Comparison of ENCODE assay signal across 1 cellular context in genomic region chr5:146447734-146448380, GRCh38.
A peak's percentile ranks its signal among the peaks of the same experiment; 100 is the strongest.
TF ChIP-seq lines count a peak whose summit lies in the region.

No MANE protein-coding gene starts in this region.

TF ChIP-seq in K562, 482 proteins besides CTCF, POLR2A, EP300 and RAD21 (continued from another document and continues in another):
- TF ChIP-seq CBFB (CRISPR knock-in tag; IDR thresholded peaks at IDR 0.05) (no peak), CHD7 (IDR thresholded peaks at IDR 0.05; ENCODE audit: low read depth, low read length) (no peak), ZBTB11 (CRISPR knock-in tag; IDR thresholded peaks at IDR 0.05) (0 out of 6 replicates have a peak, but pooled peaks of 1 of the 3 experiments have one; percentile 35), ZSCAN29 (IDR thresholded peaks at IDR 0.05) (no peak), LCOR (CRISPR knock-in tag; IDR thresholded peaks at IDR 0.05) (no peak), EZH2 (IDR thresholded peaks at IDR 0.05; ENCODE audit: borderline replicate concordance, low read depth, low read length) (no peak), RAD51 (IDR thresholded peaks at IDR 0.05; ENCODE audit: borderline replicate concordance, low read depth) (no peak), ZNF184 (CRISPR knock-in tag; IDR thresholded peaks at IDR 0.05) (no peak), MITF (IDR thresholded peaks at IDR 0.05) (no peak), BRF1 (IDR thresholded peaks at IDR 0.05; ENCODE audit: borderline replicate concordance, extremely low read depth, insufficient read length) (no peak), CGGBP1 (CRISPR knock-in tag; IDR thresholded peaks at IDR 0.05) (no peak), CBFA2T2 (conservative IDR thresholded peaks at IDR 0.05) (no peak), NONO (IDR thresholded peaks at IDR 0.05; ENCODE audit: low read depth in 2 of 2, low read length in 1 of 2) (no peak), SNIP1 (IDR thresholded peaks at IDR 0.05; ENCODE audit: low read depth) (no peak), JUNB (CRISPR knock-in tag; conservative IDR thresholded peaks at IDR 0.05) (no peak), NBN (IDR thresholded peaks at IDR 0.05; ENCODE audit: low read depth) (no peak), SIX5 (IDR thresholded peaks at IDR 0.05; ENCODE audit: borderline replicate concordance in 1 of 2, insufficient read depth in 1 of 2, low read depth in 1 of 2, low read length in 2 of 2) (no peak), UBTF (IDR thresholded peaks at IDR 0.05; ENCODE audit: borderline replicate concordance in 1 of 2, low read depth in 2 of 2, low read length in 2 of 2) (peak in 1 of 2 experiments; percentile 27; a peak in 2 of 4 replicates), HOMEZ (CRISPR knock-in tag; IDR thresholded peaks at IDR 0.05) (no peak), ZNF140 (CRISPR knock-in tag; IDR thresholded peaks at IDR 0.05) (no peak), ZNF324 (CRISPR knock-in tag; IDR thresholded peaks at IDR 0.05) (no peak), PML (IDR thresholded peaks at IDR 0.05; ENCODE audit: low read length) (no peak; the same call in 1 of the 2 replicates), PRPF4 (IDR thresholded peaks at IDR 0.05; ENCODE audit: insufficient read depth, low read depth, low read length, poor library complexity, severe bottlenecking) (no peak), ATF3 (IDR thresholded peaks at IDR 0.05) (peak; percentile 53), ATF3 (CRISPR knock-in tag; conservative IDR thresholded peaks at IDR 0.05) (no peak), HDAC2 (IDR thresholded peaks at IDR 0.05) (no peak), ILK (tag; IDR thresholded peaks at IDR 0.05; ENCODE audit: borderline replicate concordance, low read depth) (no peak), ELF1 (tag; IDR thresholded peaks at IDR 0.05) (0 out of 2 replicates have a peak, but pooled peaks have one; percentile 47), CAMTA2 (CRISPR knock-in tag; conservative IDR thresholded peaks at IDR 0.05) (no peak), CBX8 (IDR thresholded peaks at IDR 0.05; ENCODE audit: borderline replicate concordance, extremely low read depth, low read depth, low read length, poor library complexity, severe bottlenecking) (no peak), ELF2 (CRISPR knock-in tag; IDR thresholded peaks at IDR 0.05) (no peak), RBM17 (IDR thresholded peaks at IDR 0.05; ENCODE audit: borderline replicate concordance, low read depth, low read length) (no peak), SMAD4 (CRISPR knock-in tag; conservative IDR thresholded peaks at IDR 0.05) (0 out of 2 replicates have a peak, but pooled peaks have one; percentile 37), ZNF133 (CRISPR knock-in tag; IDR thresholded peaks at IDR 0.05) (no peak), HMG20B (CRISPR knock-in tag; IDR thresholded peaks at IDR 0.05) (no peak), ZBTB1 (CRISPR knock-in tag; IDR thresholded peaks at IDR 0.05; ENCODE audit: borderline replicate concordance, low read depth) (0 out of 2 replicates have a peak, but pooled peaks have one; percentile 3)
